ENCODE assay signal across 30 cellular contexts in the genomic region with DNA sequence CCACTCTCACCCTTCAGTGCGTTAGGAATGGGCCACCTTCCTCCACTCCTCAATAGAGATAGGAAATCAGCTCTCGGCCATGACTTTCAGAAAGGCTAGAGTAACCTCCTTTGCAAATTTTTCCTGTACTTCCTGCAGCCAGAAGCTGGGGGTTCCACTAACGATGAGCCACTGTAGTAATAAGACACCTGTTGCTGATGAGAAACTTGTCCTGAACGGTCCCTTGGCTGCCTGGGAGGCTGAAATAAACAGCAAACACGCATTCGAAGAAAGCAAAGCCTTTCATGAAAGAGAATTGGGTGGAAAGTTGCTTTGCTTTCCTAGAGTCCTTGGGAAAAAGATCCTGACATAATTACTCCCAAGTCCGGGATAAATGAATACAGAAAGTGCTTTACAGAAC.
"Had no signal": no experiment of that assay in that cellular context is flagged by ENCODE, and none has a peak within 500 bp of the region (broad histone marks: within the 10 kb centered on the region; RNA-seq: fewer than 3 reads in every experiment).

No MANE protein-coding gene starts in this region.

- H3K27ac ChIP-seq: ascending aorta, breast epithelium, cardiac muscle cell, colonic mucosa, epithelial cell of prostate, esophagus squamous epithelium, gastroesophageal sphincter, heart right ventricle had no signal

- DNase-seq: activated CD4-positive, alpha-beta memory T cell treated with anti-CD3 and anti-CD28 coated beads, Interleukin-2, amount 10 ng/mL, durations not matched to agents 7 days and 5 days; activated CD4-positive, alpha-beta T cell treated with anti-CD3 and anti-CD28 coated beads for 1 hour; activated CD4-positive, alpha-beta T cell treated with anti-CD3 and anti-CD28 coated beads for 4 hours; activated CD4-positive, alpha-beta T cell treated with anti-CD3 and anti-CD28 coated beads, Interleukin-2, amount 10 ng/mL, durations not matched to agents 7 days and 5 days; activated CD4-positive, alpha-beta T cell treated with anti-CD3 and anti-CD28 coated beads, Interleukin-2, amount 50 U/mL, for 4 hours; activated CD8-positive, alpha-beta memory T cell treated with anti-CD3 and anti-CD28 coated beads, Interleukin-2, amount 50 U/mL, for 48 hours; activated gamma-delta T cell; activated naive CD4-positive, alpha-beta T cell; activated naive CD4-positive, alpha-beta T cell treated with anti-CD3 and anti-CD28 coated beads, Interleukin-2, amount 10 ng/mL, durations not matched to agents 7 days and 5 days; activated naive CD8-positive, alpha-beta T cell treated with anti-CD3 and anti-CD28 coated beads, Interleukin-2, amount 10 ng/mL, durations not matched to agents 7 days and 5 days; activated T-cell treated with anti-CD3 and anti-CD28 coated beads for 4 hours; activated T-cell treated with anti-CD3 and anti-CD28 coated beads, Interleukin-2, amount 50 U/mL, for 24 hours; activated T-cell treated with anti-CD3 and anti-CD28 coated beads, Interleukin-2, amount 50 U/mL, for 72 hours; central memory CD4-positive, alpha-beta T cell; cerebellar nuclear complex; colonic mucosa; dorsolateral prefrontal cortex; effector memory CD4-positive, alpha-beta T cell; endodermal cell; esophagus squamous epithelium; foreskin melanocyte; heart right ventricle; T-helper 2 cell had no signal

- H3K27ac Mint-ChIP-seq: activated CD4-positive, alpha-beta memory T cell treated with anti-CD3 and anti-CD28 coated beads, Interleukin-2, amount 10 ng/mL, durations not matched to agents 7 days and 5 days; activated CD4-positive, alpha-beta T cell treated with anti-CD3 and anti-CD28 coated beads, Interleukin-2, amount 10 ng/mL, durations not matched to agents 7 days and 5 days; activated naive CD4-positive, alpha-beta T cell treated with anti-CD3 and anti-CD28 coated beads, Interleukin-2, amount 10 ng/mL, durations not matched to agents 7 days and 5 days; activated naive CD4-positive, alpha-beta T cell treated with anti-CD3 and anti-CD28 coated beads, Interleukin-2, amount 50 U/mL, for 72 hours; activated T-cell treated with anti-CD3 and anti-CD28 coated beads, Interleukin-2, amount 50 U/mL, for 24 hours; activated T-cell treated with anti-CD3 and anti-CD28 coated beads, Interleukin-2, amount 50 U/mL, for 72 hours; endodermal cell had no signal

- H3K4me1 Mint-ChIP-seq: activated CD4-positive, alpha-beta memory T cell treated with anti-CD3 and anti-CD28 coated beads, Interleukin-2, amount 10 ng/mL, durations not matched to agents 7 days and 5 days; activated CD4-positive, alpha-beta T cell treated with anti-CD3 and anti-CD28 coated beads, Interleukin-2, amount 10 ng/mL, durations not matched to agents 7 days and 5 days; activated naive CD4-positive, alpha-beta T cell treated with anti-CD3 and anti-CD28 coated beads, Interleukin-2, amount 10 ng/mL, durations not matched to agents 7 days and 5 days; activated naive CD8-positive, alpha-beta T cell treated with anti-CD3 and anti-CD28 coated beads, Interleukin-2, amount 10 ng/mL, durations not matched to agents 7 days and 5 days; endodermal cell had no signal

- H3K36me3 ChIP-seq: ascending aorta, breast epithelium, cardiac muscle cell, colonic mucosa, esophagus squamous epithelium, gastroesophageal sphincter, heart right ventricle had no signal

- H3K9me3 ChIP-seq: ascending aorta, breast epithelium, colonic mucosa, esophagus squamous epithelium, gastroesophageal sphincter, heart right ventricle had no signal

- H3K36me3 Mint-ChIP-seq: activated naive CD4-positive, alpha-beta T cell treated with anti-CD3 and anti-CD28 coated beads, Interleukin-2, amount 10 ng/mL, durations not matched to agents 7 days and 5 days; activated naive CD4-positive, alpha-beta T cell treated with anti-CD3 and anti-CD28 coated beads, Interleukin-2, amount 50 U/mL, for 72 hours; activated naive CD8-positive, alpha-beta T cell treated with anti-CD3 and anti-CD28 coated beads, Interleukin-2, amount 10 ng/mL, durations not matched to agents 7 days and 5 days; brain had no signal

- ATAC-seq: activated naive CD4-positive, alpha-beta T cell treated with anti-CD3 and anti-CD28 coated beads, Interleukin-2, amount 50 U/mL, for 72 hours; activated T-cell treated with anti-CD3 and anti-CD28 coated beads, Interleukin-2, amount 50 U/mL, for 72 hours; gastroesophageal sphincter; heart right ventricle had no signal

- H3K4me3 Mint-ChIP-seq: activated CD4-positive, alpha-beta memory T cell treated with anti-CD3 and anti-CD28 coated beads, Interleukin-2, amount 10 ng/mL, durations not matched to agents 7 days and 5 days; activated CD4-positive, alpha-beta T cell treated with anti-CD3 and anti-CD28 coated beads, Interleukin-2, amount 10 ng/mL, durations not matched to agents 7 days and 5 days; activated naive CD4-positive, alpha-beta T cell treated with anti-CD3 and anti-CD28 coated beads, Interleukin-2, amount 10 ng/mL, durations not matched to agents 7 days and 5 days; activated naive CD8-positive, alpha-beta T cell treated with anti-CD3 and anti-CD28 coated beads, Interleukin-2, amount 10 ng/mL, durations not matched to agents 7 days and 5 days; activated T-cell treated with anti-CD3 and anti-CD28 coated beads, Interleukin-2, amount 50 U/mL, for 24 hours; activated T-cell treated with anti-CD3 and anti-CD28 coated beads, Interleukin-2, amount 50 U/mL, for 72 hours; brain; endodermal cell had no signal

- H3K27me3 ChIP-seq: ascending aorta, breast epithelium, cardiac muscle cell, colonic mucosa had no signal

- H3K4me3 ChIP-seq: ascending aorta, breast epithelium, cardiac muscle cell, colonic mucosa, dorsolateral prefrontal cortex, esophagus squamous epithelium, gastroesophageal sphincter, heart right ventricle had no signal

- H3K4me1 ChIP-seq: ascending aorta, breast epithelium, colonic mucosa, esophagus squamous epithelium had no signal

- H3K9me3 Mint-ChIP-seq: activated CD4-positive, alpha-beta memory T cell treated with anti-CD3 and anti-CD28 coated beads, Interleukin-2, amount 10 ng/mL, durations not matched to agents 7 days and 5 days; activated CD4-positive, alpha-beta T cell treated with anti-CD3 and anti-CD28 coated beads, Interleukin-2, amount 10 ng/mL, durations not matched to agents 7 days and 5 days; activated naive CD4-positive, alpha-beta T cell treated with anti-CD3 and anti-CD28 coated beads, Interleukin-2, amount 10 ng/mL, durations not matched to agents 7 days and 5 days; activated naive CD4-positive, alpha-beta T cell treated with anti-CD3 and anti-CD28 coated beads, Interleukin-2, amount 50 U/mL, for 72 hours; activated T-cell treated with anti-CD3 and anti-CD28 coated beads, Interleukin-2, amount 50 U/mL, for 24 hours; activated T-cell treated with anti-CD3 and anti-CD28 coated beads, Interleukin-2, amount 50 U/mL, for 72 hours; brain; endodermal cell had no signal
